Comparison of ENCODE assay signal across 8 cellular contexts in genomic region chr20:9408422-9409300, GRCh38.
A peak's percentile ranks its signal among the peaks of the same experiment; 100 is the strongest.
DNase-seq lines count a peak whose midpoint lies in the region; ATAC-seq and TF ChIP-seq lines count a peak whose summit lies in the region.

No MANE protein-coding gene starts in this region.

- no peaks in the 10 kb centered on the region for H3K9me3 Mint-ChIP-seq in osteocyte (ENCODE audit: unreplicated experiment)
- H3K9me3 Mint-ChIP-seq in activated T-cell treated with anti-CD3 and anti-CD28 coated beads, Interleukin-2, amount 50 U/mL, for 24 hours, result no peaks in the 10 kb centered on the region

- no peak overlapping the region for H3K4me2 ChIP-seq in Loucy (ENCODE audit: low read depth, low read length, poor library complexity, severe bottlenecking)

- no peaks in the 10 kb centered on the region for H3K27me3 Mint-ChIP-seq in osteocyte (ENCODE audit: unreplicated experiment)
- no peaks in the 10 kb centered on the region for H3K27me3 Mint-ChIP-seq in activated T-cell treated with anti-CD3 and anti-CD28 coated beads, Interleukin-2, amount 50 U/mL, for 24 hours

- peak overlapping the region; percentile 82 for H3K27ac Mint-ChIP-seq in osteocyte (ENCODE audit: unreplicated experiment)
- H3K27ac Mint-ChIP-seq in activated T-cell treated with anti-CD3 and anti-CD28 coated beads, Interleukin-2, amount 50 U/mL, for 24 hours, result no peak overlapping the region

- H3K9me2 ChIP-seq in Loucy (replicated peaks; ENCODE audit: low read depth, low read length), result no peaks in the 10 kb centered on the region

- no peaks in the 10 kb centered on the region for H3K4me1 ChIP-seq in Loucy (ENCODE audit: insufficient read depth, low read length, poor library complexity, severe bottlenecking)

- TF ChIP-seq CTCF in Loucy (conservative IDR thresholded peaks at IDR 0.05; ENCODE audit: low read length), result peak; percentile 4; the same call in 1 of the 2 replicates
- no peak for TF ChIP-seq CTCF in osteocyte (IDR thresholded peaks at IDR 0.05)

- H3K9ac ChIP-seq in Loucy (ENCODE audit: low read depth, low read length, poor library complexity, severe bottlenecking), result no peak overlapping the region

- H3F3A ChIP-seq in Loucy (ENCODE audit: low read depth), result no peaks in the 10 kb centered on the region

- DNase-seq in EL (peak; percentile 63), cerebellar cortex (ENCODE audit: low spot score) (peak; percentile 97), osteocyte (ENCODE audit: extremely low spot score, unreplicated experiment) (no peak), DMS153 treated with DMSO at 0.1 percent for 48 hours (lab: John Stamatoyannopoulos, UW; ENCODE audit: unreplicated experiment) (no peak), NCI-H146 (lab: John Stamatoyannopoulos, UW) (no peak)
- no peak for DNase-seq in activated T-cell treated with anti-CD3 and anti-CD28 coated beads, Interleukin-2, amount 50 U/mL, for 24 hours

- no peaks in the 10 kb centered on the region for H3K9me3 ChIP-seq in Loucy (ENCODE audit: insufficient read depth, low read depth, low read length)

- H3K4me3 ChIP-seq in Loucy (ENCODE audit: low read length, poor library complexity, severe bottlenecking), result no peak overlapping the region

- H3K79me2 ChIP-seq in Loucy (ENCODE audit: insufficient read depth, low read length), result no peaks in the 10 kb centered on the region

- H3K36me3 Mint-ChIP-seq in osteocyte (ENCODE audit: unreplicated experiment), result peaks cover 2% of the 10 kb centered on the region
- no peaks in the 10 kb centered on the region for H3K36me3 Mint-ChIP-seq in activated T-cell treated with anti-CD3 and anti-CD28 coated beads, Interleukin-2, amount 50 U/mL, for 24 hours (ENCODE audit: low read depth)

- H3K4me1 Mint-ChIP-seq in osteocyte (ENCODE audit: unreplicated experiment), result peaks cover 29% of the 10 kb centered on the region
- no peaks in the 10 kb centered on the region for H3K4me1 Mint-ChIP-seq in activated T-cell treated with anti-CD3 and anti-CD28 coated beads, Interleukin-2, amount 50 U/mL, for 24 hours (ENCODE audit: low read depth)

- no peak overlapping the region for H3K4me3 Mint-ChIP-seq in osteocyte (ENCODE audit: unreplicated experiment)
- no peak overlapping the region for H3K4me3 Mint-ChIP-seq in activated T-cell treated with anti-CD3 and anti-CD28 coated beads, Interleukin-2, amount 50 U/mL, for 24 hours

- ATAC-seq in HG02852 (IDR thresholded peaks at IDR 0.05; ENCODE audit: unreplicated experiment), result no peak

- no peak overlapping the region for H2AFZ ChIP-seq in Loucy (ENCODE audit: low read length)

- H4K20me1 ChIP-seq in Loucy (ENCODE audit: insufficient read depth, low read length, poor library complexity, severe bottlenecking), result no peaks in the 10 kb centered on the region

- H3K27me3 ChIP-seq in Loucy (ENCODE audit: insufficient read depth, low read length, poor library complexity, severe bottlenecking), result no peaks in the 10 kb centered on the region

- H3K36me3 ChIP-seq in Loucy (ENCODE audit: insufficient read depth, low read length), result peaks cover 17% of the 10 kb centered on the region; the same call in 1 of the 2 replicates

Comparison
In these comparisons a context has a peak if more than half of its experiments do, and no peak if none do; other contexts are left out.
1. DNase-seq: peak in EL (single experiment) and cerebellar cortex (single experiment); none in osteocyte (single experiment), DMS153 treated with DMSO at 0.1 percent for 48 hours (single experiment), activated T-cell treated with anti-CD3 and anti-CD28 coated beads, Interleukin-2, amount 50 U/mL, for 24 hours (single experiment) and NCI-H146 (single experiment).